In genomic region chr5:16192311-16192710, GRCh38 we compare ENCODE assay signal across 22 cellular contexts.
"Had no signal": no experiment of that assay in that cellular context is flagged by ENCODE, and none has a peak within 500 bp of the region (broad histone marks: within the 10 kb centered on the region; RNA-seq: fewer than 3 reads in every experiment).

No MANE protein-coding gene starts in this region.

- H3K4me3 Mint-ChIP-seq: activated CD4-positive, alpha-beta memory T cell treated with anti-CD3 and anti-CD28 coated beads for 36 hours; activated naive CD4-positive, alpha-beta T cell treated with anti-CD3 and anti-CD28 coated beads for 36 hours; activated T-cell treated with anti-CD3 and anti-CD28 coated beads, Interleukin-2, amount 50 U/mL, for 72 hours; endodermal cell; naive thymus-derived CD4-positive, alpha-beta T cell; neural progenitor cell; stimulated activated naive B cell treated with anti-CD40 and anti-IgM and Interleukin-4, amounts not matched to agents 10 μg/mL and 1 μg/mL and 100 μg/mL, for 72 hours had no signal

- H3K9ac ChIP-seq: neural progenitor cell had no signal

- H3K4me1 ChIP-seq: gastroesophageal sphincter, left ventricle myocardium inferior, neural progenitor cell, right lobe of liver, transverse colon, uterus had no signal

- H3K4me3 ChIP-seq: coronary artery, gastroesophageal sphincter, left ventricle myocardium inferior, neural progenitor cell, right lobe of liver, smooth muscle cell, transverse colon, uterus had no signal

- ATAC-seq: activated T-cell treated with anti-CD3 and anti-CD28 coated beads, Interleukin-2, amount 50 U/mL, for 72 hours; gastroesophageal sphincter; naive thymus-derived CD4-positive, alpha-beta T cell; right lobe of liver; stimulated activated naive B cell treated with anti-CD40 and anti-IgM and Interleukin-4, amounts not matched to agents 10 μg/mL and 1 μg/mL and 100 μg/mL, for 72 hours had no signal

- H3K4me2 ChIP-seq: neural progenitor cell, smooth muscle cell had no signal

- H3K9me3 ChIP-seq: right lobe of liver, transverse colon, uterus had no signal

- DNase-seq: activated CD4-positive, alpha-beta memory T cell treated with anti-CD3 and anti-CD28 coated beads for 36 hours; activated CD4-positive, alpha-beta T cell treated with anti-CD3 and anti-CD28 coated beads for 48 hours; activated effector memory CD4-positive, alpha-beta T cell treated with Interleukin-2 at 50 U/mL for 16 hours; activated naive CD4-positive, alpha-beta T cell treated with anti-CD3 and anti-CD28 coated beads for 36 hours; activated T-cell treated with anti-CD3 and anti-CD28 coated beads, Interleukin-2, amount 50 U/mL, for 72 hours; amygdala; cerebellar nuclear complex; endodermal cell; head of caudate nucleus; hypothalamus; left ventricle myocardium inferior; naive thymus-derived CD4-positive, alpha-beta T cell; posterior cingulate gyrus; right lobe of liver; stimulated activated CD4-positive, alpha-beta T cell treated with anti-CD3 and anti-CD28 coated beads, Interleukin-15, amount 100 ng/mL, for 24 hours; stimulated activated naive B cell treated with anti-CD40 and anti-IgM and Interleukin-4, amounts not matched to agents 10 μg/mL and 1 μg/mL and 100 μg/mL, for 72 hours; transverse colon; uterus had no signal

- H2AFZ ChIP-seq: neural progenitor cell had no signal

- H3K4me1 Mint-ChIP-seq: endodermal cell; naive thymus-derived CD4-positive, alpha-beta T cell; neural progenitor cell; stimulated activated naive B cell treated with anti-CD40 and anti-IgM and Interleukin-4, amounts not matched to agents 10 μg/mL and 1 μg/mL and 100 μg/mL, for 72 hours had no signal

- H3K36me3 Mint-ChIP-seq: activated CD4-positive, alpha-beta memory T cell treated with anti-CD3 and anti-CD28 coated beads for 36 hours; neural progenitor cell; stimulated activated naive B cell treated with anti-CD40 and anti-IgM and Interleukin-4, amounts not matched to agents 10 μg/mL and 1 μg/mL and 100 μg/mL, for 72 hours had no signal

- H3K27me3 ChIP-seq: gastroesophageal sphincter, neural progenitor cell, right lobe of liver, transverse colon, uterus had no signal

- H3K36me3 ChIP-seq: gastroesophageal sphincter, left ventricle myocardium inferior, neural progenitor cell, right lobe of liver, transverse colon, uterus had no signal

- H3K27ac Mint-ChIP-seq: activated CD4-positive, alpha-beta memory T cell treated with anti-CD3 and anti-CD28 coated beads for 36 hours; activated naive CD4-positive, alpha-beta T cell treated with anti-CD3 and anti-CD28 coated beads for 36 hours; activated T-cell treated with anti-CD3 and anti-CD28 coated beads, Interleukin-2, amount 50 U/mL, for 72 hours; endodermal cell; naive thymus-derived CD4-positive, alpha-beta T cell; neural progenitor cell; stimulated activated naive B cell treated with anti-CD40 and anti-IgM and Interleukin-4, amounts not matched to agents 10 μg/mL and 1 μg/mL and 100 μg/mL, for 72 hours had no signal

- H3K27ac ChIP-seq: coronary artery, gastroesophageal sphincter, left ventricle myocardium inferior, neural progenitor cell, right lobe of liver, transverse colon, uterus had no signal
